In the genomic region with DNA sequence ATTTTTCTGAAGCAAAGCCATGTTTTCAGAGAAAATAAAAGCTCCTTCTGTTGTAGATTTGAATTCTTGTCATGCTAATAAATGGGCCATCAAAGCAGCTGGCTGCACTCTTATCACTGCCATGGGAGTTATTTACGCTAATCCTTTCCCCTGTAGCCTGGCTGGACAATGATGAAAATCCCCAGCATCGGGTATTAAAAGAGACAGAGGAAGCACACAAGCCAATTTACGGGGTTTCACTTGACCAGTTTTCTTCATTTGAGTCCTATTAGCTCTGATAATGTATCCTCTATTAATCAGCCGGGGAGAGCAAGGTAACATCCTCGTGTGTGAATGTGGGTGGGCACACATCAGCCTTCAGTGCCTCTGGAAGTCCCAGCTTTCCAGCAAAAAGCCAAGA, we compare ENCODE assay signal across 16 cellular contexts.
"Had no signal": no experiment of that assay in that cellular context is flagged by ENCODE, and none has a peak within 500 bp of the region (broad histone marks: within the 10 kb centered on the region; RNA-seq: fewer than 3 reads in every experiment).

No MANE protein-coding gene starts in this region.

- H3K36me3 ChIP-seq: colonic mucosa, esophagus squamous epithelium, right atrium auricular region, sigmoid colon, tibial nerve had no signal

- ATAC-seq: left colon; naive thymus-derived CD4-positive, alpha-beta T cell; stimulated activated naive B cell treated with anti-CD40 and anti-IgM and Interleukin-4, amounts not matched to agents 10 μg/mL and 1 μg/mL and 100 μg/mL, for 72 hours; stimulated activated naive CD8-positive, alpha-beta T cell treated with anti-CD3 and anti-CD28 coated beads, Interleukin-15, amount 100 ng/mL, for 72 hours had no signal

- H3K4me3 ChIP-seq: colonic mucosa, esophagus squamous epithelium, right atrium auricular region, sigmoid colon, skin epidermis, testis, tibial nerve had no signal

- H3K4me1 ChIP-seq: colonic mucosa, esophagus squamous epithelium, right atrium auricular region, sigmoid colon, testis had no signal

- H3K4me3 Mint-ChIP-seq: naive thymus-derived CD4-positive, alpha-beta T cell; stimulated activated naive B cell treated with anti-CD40 and anti-IgM and Interleukin-4, amounts not matched to agents 10 μg/mL and 1 μg/mL and 100 μg/mL, for 72 hours; stimulated activated naive CD8-positive, alpha-beta T cell treated with anti-CD3 and anti-CD28 coated beads, Interleukin-15, amount 100 ng/mL, for 72 hours had no signal

- H3K27ac Mint-ChIP-seq: naive thymus-derived CD4-positive, alpha-beta T cell; stimulated activated naive B cell treated with anti-CD40 and anti-IgM and Interleukin-4, amounts not matched to agents 10 μg/mL and 1 μg/mL and 100 μg/mL, for 72 hours; stimulated activated naive CD8-positive, alpha-beta T cell treated with anti-CD3 and anti-CD28 coated beads, Interleukin-15, amount 100 ng/mL, for 72 hours had no signal

- H3K27me3 Mint-ChIP-seq: naive thymus-derived CD4-positive, alpha-beta T cell; stimulated activated naive B cell treated with anti-CD40 and anti-IgM and Interleukin-4, amounts not matched to agents 10 μg/mL and 1 μg/mL and 100 μg/mL, for 72 hours; stimulated activated naive CD8-positive, alpha-beta T cell treated with anti-CD3 and anti-CD28 coated beads, Interleukin-15, amount 100 ng/mL, for 72 hours had no signal

- H3K9me3 ChIP-seq: colonic mucosa, esophagus squamous epithelium, right atrium auricular region, sigmoid colon, testis, tibial nerve had no signal

- H3K27me3 ChIP-seq: colonic mucosa, esophagus squamous epithelium, right atrium auricular region, sigmoid colon, testis, tibial nerve had no signal

- H3K4me1 Mint-ChIP-seq: naive thymus-derived CD4-positive, alpha-beta T cell; stimulated activated naive B cell treated with anti-CD40 and anti-IgM and Interleukin-4, amounts not matched to agents 10 μg/mL and 1 μg/mL and 100 μg/mL, for 72 hours; stimulated activated naive CD8-positive, alpha-beta T cell treated with anti-CD3 and anti-CD28 coated beads, Interleukin-15, amount 100 ng/mL, for 72 hours had no signal

- H3K27ac ChIP-seq: colonic mucosa, esophagus squamous epithelium, right atrium auricular region, sigmoid colon, skin epidermis, testis had no signal

- H3K36me3 Mint-ChIP-seq: naive thymus-derived CD4-positive, alpha-beta T cell; stimulated activated naive B cell treated with anti-CD40 and anti-IgM and Interleukin-4, amounts not matched to agents 10 μg/mL and 1 μg/mL and 100 μg/mL, for 72 hours had no signal

- DNase-seq: colonic mucosa; dermis blood vessel endothelial cell; esophagus squamous epithelium; foreskin fibroblast; left colon; naive thymus-derived CD4-positive, alpha-beta T cell; posterior cingulate gyrus; sigmoid colon; stimulated activated CD4-positive, alpha-beta T cell treated with anti-CD3 and anti-CD28 coated beads, Interleukin-2, amount 100 ng/mL, for 24 hours; stimulated activated CD4-positive, alpha-beta T cell treated with anti-CD3 and anti-CD28 coated beads, Interleukin-4, amount 100 ng/mL, for 4 hours; stimulated activated naive B cell treated with anti-CD40 and anti-IgM and Interleukin-4, amounts not matched to agents 10 μg/mL and 1 μg/mL and 100 μg/mL, for 72 hours; stimulated activated naive CD8-positive, alpha-beta T cell treated with anti-CD3 and anti-CD28 coated beads, Interleukin-15, amount 100 ng/mL, for 72 hours; testis had no signal
